In the genomic region with DNA sequence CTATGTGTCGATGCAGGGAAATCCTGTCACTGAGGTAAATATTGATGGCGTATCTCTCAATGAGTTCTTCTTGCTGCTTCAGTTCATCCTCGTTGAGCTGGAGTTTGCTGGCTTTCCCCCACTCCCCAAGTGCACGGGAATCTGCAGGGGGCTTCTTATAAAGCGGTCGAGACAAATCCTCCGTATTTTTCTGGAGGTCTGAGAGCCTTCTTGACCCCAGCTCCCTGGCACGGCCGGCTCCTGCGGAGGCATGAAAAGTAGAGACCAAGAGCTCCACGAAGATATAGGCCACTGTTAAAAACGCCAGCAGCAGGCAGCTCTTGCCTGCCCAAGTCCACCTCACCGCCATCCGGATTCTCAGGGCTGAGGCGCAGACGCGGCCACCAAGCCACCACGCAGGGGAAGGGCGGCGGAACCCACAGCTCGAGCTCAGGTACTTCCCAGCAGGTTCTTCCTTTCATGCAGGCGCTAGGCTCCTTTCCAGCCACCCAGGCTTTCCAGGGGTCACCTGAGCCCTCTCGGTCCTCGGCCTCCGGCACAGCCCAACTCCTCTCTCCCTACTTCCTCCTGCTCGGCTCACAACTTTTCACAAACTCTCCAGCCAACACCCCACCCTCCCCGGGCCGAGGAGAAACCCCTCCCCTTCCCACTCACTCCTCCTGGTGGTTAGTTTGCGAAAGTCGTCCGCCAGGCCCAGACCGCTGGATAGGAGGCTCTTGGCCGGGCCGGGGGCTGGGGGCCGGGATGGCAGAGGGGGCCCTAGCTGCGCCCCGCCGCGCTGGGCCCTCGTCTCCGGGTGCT, we compare ENCODE assay signal across 8 cellular contexts. TPM values are rescaled to one million over a fixed set of nuclear protein-coding genes. Genes with fewer than 3 reads are reported as not detected.
DNase-seq lines count a peak whose midpoint lies in the region; ATAC-seq and TF ChIP-seq lines count a peak whose summit lies in the region.

A gene (minus strand): TSS at position 596 of the 801 bp plus-strand sequence. CDS start 247 bp downstream, at position 349.

- peak within 1 kb of the TSS; percentile 96 for H3K27ac Mint-ChIP-seq in activated naive CD8-positive, alpha-beta T cell

- TF ChIP-seq POLR2A in ovary (IDR thresholded peaks at IDR 0.05): peak; percentile 46

- H3K36me3 Mint-ChIP-seq in activated naive CD8-positive, alpha-beta T cell: peaks cover 11% of the 10 kb centered on the region

- TF ChIP-seq CTCF in ovary (IDR thresholded peaks at IDR 0.05) (peak; percentile 52 to 75 (median 65)), tibial artery (IDR thresholded peaks at IDR 0.05) (peak; percentile 62 to 70)

- H3K9me3 Mint-ChIP-seq in activated naive CD8-positive, alpha-beta T cell (ENCODE audit: low read depth): no peaks in the 10 kb centered on the region

- H3K36me3 ChIP-seq in KOPT-K1 (ENCODE audit: insufficient read depth, low read length) (peaks cover 29% of the 10 kb centered on the region), ovary (no peaks in the 10 kb centered on the region), tibial artery (no peaks in the 10 kb centered on the region)

- H3K27ac ChIP-seq in KOPT-K1 (ENCODE audit: low read depth, low read length, poor library complexity, severe bottlenecking) (peak within 1 kb of the TSS; percentile 76), ovary (peak within 1 kb of the TSS; percentile 83 to 84), tibial artery (peak within 1 kb of the TSS; percentile 89 to 99)

- no peak for TF ChIP-seq EP300 in ovary (IDR thresholded peaks at IDR 0.05)

- H3K27me3 ChIP-seq in ovary: no peaks in the 10 kb centered on the region
- no peaks in the 10 kb centered on the region for H3K27me3 ChIP-seq in tibial artery

- H3K4me3 ChIP-seq in ovary (peak within 1 kb of the TSS; percentile 53), tibial artery (peak within 1 kb of the TSS; percentile 89 to 99)

- H3K4me1 ChIP-seq in ovary (ENCODE audit: insufficient read depth) (peaks cover 10% of the 10 kb centered on the region), tibial artery (peaks cover 0 to 47% (median 27%) of the 10 kb centered on the region in 4 donors)

- DNase-seq in GDM1 (lab: John Stamatoyannopoulos, UW) (peak; percentile 78), head of caudate nucleus (peak; percentile 61 to 91 (median 80)), ovary (peak; percentile 79 to 87 (median 84)), tibial artery (peak; percentile 90 to 92)

- H3K4me3 Mint-ChIP-seq in activated naive CD8-positive, alpha-beta T cell: peak within 1 kb of the TSS; percentile 98

- ATAC-seq in GM21737 (IDR thresholded peaks at IDR 0.05; ENCODE audit: unreplicated experiment): peak; percentile 75
- ATAC-seq in SK-N-SH treated with all-trans-retinoic acid at 6 μM for 48 hours: peak; percentile 93

- peaks cover 52% of the 10 kb centered on the region for H3K4me1 Mint-ChIP-seq in activated naive CD8-positive, alpha-beta T cell (ENCODE audit: low read depth)

- 2 to 4% (median 2%) methylated on average over 35 to 41 of the region's 41 CpGs for WGBS in ovary, 3 donors

- H3K27me3 Mint-ChIP-seq in activated naive CD8-positive, alpha-beta T cell: no peaks in the 10 kb centered on the region

- H3K9me3 ChIP-seq in KOPT-K1 (ENCODE audit: insufficient read depth, low read length, poor library complexity, severe bottlenecking): no peaks in the 10 kb centered on the region
- no peaks in the 10 kb centered on the region for H3K9me3 ChIP-seq in ovary
- H3K9me3 ChIP-seq in tibial artery: no peaks in the 10 kb centered on the region

- intact Hi-C loops in head of caudate nucleus (cut with DNase I): loop anchor here (2.0 to 5.0 kb wide), 3 partner anchors 52 to 507 kb away; a partner anchor contains a TSS
- intact Hi-C loops in ovary (cut with DNase I): loop anchor here in 3 of 4 donors (5.0 to 10.0 kb wide), 3 partner anchors 50 to 510 kb away; no protein-coding TSS in a partner anchor
- intact Hi-C loops in tibial artery (cut with DNase I; ENCODE audit: low total_unique reads): loop anchor here (5.0 to 10.0 kb wide), 2 partner anchors 57 to 480 kb away; no protein-coding TSS in a partner anchor

TF ChIP-seq in SK-N-SH treated with all-trans-retinoic acid at 6 μM for 48 hours, 23 proteins besides CTCF, POLR2A, EP300 and RAD21:
- no peak for TF ChIP-seq ZFP30 (CRISPR knock-in tag; IDR thresholded peaks at IDR 0.05)
- no peak for TF ChIP-seq ZNF8 (CRISPR knock-in tag; IDR thresholded peaks at IDR 0.05)
- no peak for TF ChIP-seq RARB (CRISPR knock-in tag; IDR thresholded peaks at IDR 0.05)
- TF ChIP-seq CSDC2 (CRISPR knock-in tag; IDR thresholded peaks at IDR 0.05): no peak
- TF ChIP-seq GLIS3 (CRISPR knock-in tag; IDR thresholded peaks at IDR 0.05): no peak
- TF ChIP-seq SNAI2 (CRISPR knock-in tag; IDR thresholded peaks at IDR 0.05): no peak
- no peak for TF ChIP-seq TCF4 (CRISPR knock-in tag; IDR thresholded peaks at IDR 0.05; ENCODE audit: borderline replicate concordance)
- TF ChIP-seq, protein P1, sequence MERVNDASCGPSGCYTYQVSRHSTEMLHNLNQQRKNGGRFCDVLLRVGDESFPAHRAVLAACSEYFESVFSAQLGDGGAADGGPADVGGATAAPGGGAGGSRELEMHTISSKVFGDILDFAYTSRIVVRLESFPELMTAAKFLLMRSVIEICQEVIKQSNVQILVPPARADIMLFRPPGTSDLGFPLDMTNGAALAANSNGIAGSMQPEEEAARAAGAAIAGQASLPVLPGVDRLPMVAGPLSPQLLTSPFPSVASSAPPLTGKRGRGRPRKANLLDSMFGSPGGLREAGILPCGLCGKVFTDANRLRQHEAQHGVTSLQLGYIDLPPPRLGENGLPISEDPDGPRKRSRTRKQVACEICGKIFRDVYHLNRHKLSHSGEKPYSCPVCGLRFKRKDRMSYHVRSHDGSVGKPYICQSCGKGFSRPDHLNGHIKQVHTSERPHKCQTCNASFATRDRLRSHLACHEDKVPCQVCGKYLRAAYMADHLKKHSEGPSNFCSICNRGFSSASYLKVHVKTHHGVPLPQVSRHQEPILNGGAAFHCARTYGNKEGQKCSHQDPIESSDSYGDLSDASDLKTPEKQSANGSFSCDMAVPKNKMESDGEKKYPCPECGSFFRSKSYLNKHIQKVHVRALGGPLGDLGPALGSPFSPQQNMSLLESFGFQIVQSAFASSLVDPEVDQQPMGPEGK (CRISPR knock-in tag; IDR thresholded peaks at IDR 0.05; ENCODE audit: borderline replicate concordance): peak; percentile 61; the same call in 1 of the 2 replicates
TF ChIP-seq in SK-N-SH treated with all-trans-retinoic acid at 6 μM for 48 hours: peak in this region for 1.

RNA-seq across cellular contexts. Expression of the gene that starts here (rescaled TPM):
- total RNA-seq in ovary: 10 to 100 TPM in 1 of 7 donors, 1 to 10 TPM in 6; 2.7 to 12.5 (median 4.9) TPM
- 1 to 10 TPM; 2.0 to 5.3 TPM for polyA plus RNA-seq in ovary

Comparison
In these comparisons a context has a peak if more than half of its experiments do, and no peak if none do; other contexts are left out.
1. Peak in every context shown above with its lines: DNase-seq, ATAC-seq, H3K4me3 ChIP-seq and H3K27ac ChIP-seq.